ENCODE assay signal across 9 cellular contexts in genomic region chr5:134026521-134027202, GRCh38. TPM values are rescaled to one million over a fixed set of nuclear protein-coding genes. Genes with fewer than 3 reads are reported as not detected.
A peak's percentile ranks its signal among the peaks of the same experiment; 100 is the strongest.
DNase-seq lines count a peak whose midpoint lies in the region; ATAC-seq, FAIRE-seq and TF ChIP-seq lines count a peak whose summit lies in the region.
"Had no signal": no experiment of that assay in that cellular context is flagged by ENCODE, and none has a peak within 500 bp of the region (broad histone marks: within the 10 kb centered on the region; RNA-seq: fewer than 3 reads in every experiment).

No MANE protein-coding gene starts in this region.

- peak; percentile 73 for FAIRE-seq in GM18507 (lab: Jason Lieb, UNC)
- FAIRE-seq: islet of Langerhans had no signal

- peak; percentile 36 for TF ChIP-seq CTCF in AG09319 (IDR thresholded peaks at IDR 0.05; ENCODE audit: low read depth, low read length)

- no peaks in the 10 kb centered on the region for H3K4me1 Mint-ChIP-seq in activated T-helper 1 cell treated with anti-CD3 and anti-CD28 coated beads, Interleukin-12 subunit alpha, Interleukin-12 subunit beta, Interleukin-2, Interleukin-4 antibody, amounts not matched to agents 30 ng/mL and 10 ng/mL and 1 ng/mL, durations not matched to agents 14 hours and 24 hours and 36 hours (ENCODE audit: low read depth)

- intact Hi-C loops in activated T-helper 1 cell treated with anti-CD3 and anti-CD28 coated beads, Interleukin-12 subunit alpha, Interleukin-12 subunit beta, Interleukin-2, Interleukin-4 antibody, amounts not matched to agents 30 ng/mL and 10 ng/mL and 1 ng/mL, durations not matched to agents 14 hours and 24 hours and 36 hours (cut with micrococcal nuclease): loop anchor here (1.0 kb wide), 1 partner anchor 120 kb away; no protein-coding TSS in a partner anchor

- no peaks in the 10 kb centered on the region for H3K9me3 Mint-ChIP-seq in activated T-helper 1 cell treated with anti-CD3 and anti-CD28 coated beads, Interleukin-12 subunit alpha, Interleukin-12 subunit beta, Interleukin-2, Interleukin-4 antibody, amounts not matched to agents 30 ng/mL and 10 ng/mL and 1 ng/mL, durations not matched to agents 14 hours and 24 hours and 36 hours

- ATAC-seq in HG02970 (IDR thresholded peaks at IDR 0.05; ENCODE audit: low FRiP score, unreplicated experiment): no peak

- H3K27me3 Mint-ChIP-seq in activated T-helper 1 cell treated with anti-CD3 and anti-CD28 coated beads, Interleukin-12 subunit alpha, Interleukin-12 subunit beta, Interleukin-2, Interleukin-4 antibody, amounts not matched to agents 30 ng/mL and 10 ng/mL and 1 ng/mL, durations not matched to agents 14 hours and 24 hours and 36 hours (ENCODE audit: insufficient read depth): peaks cover 12% of the 10 kb centered on the region

- H3K27ac Mint-ChIP-seq in activated T-helper 1 cell treated with anti-CD3 and anti-CD28 coated beads, Interleukin-12 subunit alpha, Interleukin-12 subunit beta, Interleukin-2, Interleukin-4 antibody, amounts not matched to agents 30 ng/mL and 10 ng/mL and 1 ng/mL, durations not matched to agents 14 hours and 24 hours and 36 hours: no peak overlapping the region

- H3K36me3 Mint-ChIP-seq in activated T-helper 1 cell treated with anti-CD3 and anti-CD28 coated beads, Interleukin-12 subunit alpha, Interleukin-12 subunit beta, Interleukin-2, Interleukin-4 antibody, amounts not matched to agents 30 ng/mL and 10 ng/mL and 1 ng/mL, durations not matched to agents 14 hours and 24 hours and 36 hours (ENCODE audit: low read depth): no peaks in the 10 kb centered on the region

- H3K4me3 Mint-ChIP-seq in activated T-helper 1 cell treated with anti-CD3 and anti-CD28 coated beads, Interleukin-12 subunit alpha, Interleukin-12 subunit beta, Interleukin-2, Interleukin-4 antibody, amounts not matched to agents 30 ng/mL and 10 ng/mL and 1 ng/mL, durations not matched to agents 14 hours and 24 hours and 36 hours: no peak overlapping the region

- peak; percentile 19 for DNase-seq in AG09319 (ENCODE audit: extremely low read depth, low read depth)
- no peak for DNase-seq in GM18507 (ENCODE audit: extremely low spot score, insufficient read length, low read depth)
- DNase-seq in HuH-7 (ENCODE audit: low spot score): peak; percentile 82
- DNase-seq in OCI-M1 (lab: John Stamatoyannopoulos, UW): peak; percentile 60
- peak; percentile 27 for DNase-seq in activated T-helper 1 cell treated with anti-CD3 and anti-CD28 coated beads, Interleukin-12 subunit alpha, Interleukin-12 subunit beta, Interleukin-2, Interleukin-4 antibody, amounts not matched to agents 30 ng/mL and 10 ng/mL and 1 ng/mL, durations not matched to agents 14 hours and 24 hours and 36 hours (ENCODE audit: low spot score)
- DNase-seq in glomerular visceral epithelial cell (ENCODE audit: extremely low spot score): peak; percentile 87
- DNase-seq in stimulated activated CD4-positive, alpha-beta T cell treated with anti-CD3 and anti-CD28 coated beads, Interleukin-12 subunit alpha, Interleukin-12 subunit beta, amount 100 ng/mL, for 48 hours (ENCODE audit: low read depth in 2 of 3, low spot score in 1 of 3): peak in 2 of 3 donors; percentile 30 to 37

RNA-seq across cellular contexts. Expression of gene VDAC1, which starts 21.9 kb away (rescaled TPM):
- total RNA-seq in activated T-helper 1 cell treated with anti-CD3 and anti-CD28 coated beads, Interleukin-12 subunit alpha, Interleukin-12 subunit beta, Interleukin-2, Interleukin-4 antibody, amounts not matched to agents 30 ng/mL and 10 ng/mL and 1 ng/mL, durations not matched to agents 14 hours and 24 hours and 36 hours: 440 and 442 TPM in 2 replicates

RNA-seq across cellular contexts. Expression of gene C5orf15, which starts 58.2 kb away (rescaled TPM):
- total RNA-seq in activated T-helper 1 cell treated with anti-CD3 and anti-CD28 coated beads, Interleukin-12 subunit alpha, Interleukin-12 subunit beta, Interleukin-2, Interleukin-4 antibody, amounts not matched to agents 30 ng/mL and 10 ng/mL and 1 ng/mL, durations not matched to agents 14 hours and 24 hours and 36 hours: 50.0 and 50.8 TPM in 2 replicates
